In the genomic region with DNA sequence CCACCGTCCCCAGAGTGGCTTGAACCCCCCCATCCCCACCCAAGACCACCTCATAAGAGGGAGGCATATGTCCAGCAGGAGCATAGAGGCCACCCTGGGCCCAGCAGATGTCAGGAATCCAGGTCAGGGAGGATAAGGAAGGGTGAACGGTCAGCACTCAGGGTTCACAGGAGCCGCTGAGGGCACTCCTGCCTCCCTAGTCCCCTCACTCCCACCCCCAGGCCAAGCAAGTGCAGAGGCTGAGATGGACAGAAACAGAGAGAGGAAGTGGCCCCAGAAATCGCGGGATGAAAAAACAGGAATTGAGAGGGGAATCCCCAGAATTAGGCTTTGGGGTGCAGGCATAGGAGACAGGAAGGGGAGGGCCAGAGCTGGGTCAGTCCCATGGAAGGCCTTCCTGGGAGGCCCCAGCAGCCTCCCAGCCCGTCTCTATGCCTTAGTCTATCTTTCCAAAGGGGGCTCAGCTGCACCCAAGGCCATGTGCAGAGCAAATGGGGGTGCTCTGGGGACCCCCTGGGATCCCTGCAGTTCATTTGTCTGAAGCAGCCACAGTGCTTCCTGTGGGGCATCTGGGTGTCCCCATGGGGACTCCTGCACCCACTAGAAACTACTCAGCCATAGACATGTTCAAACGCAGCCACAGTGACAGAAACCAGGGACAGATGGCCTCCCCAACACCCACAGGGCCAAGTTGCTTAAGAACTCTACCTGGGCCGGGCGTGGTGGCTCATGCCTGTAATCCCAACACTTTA, we compare ENCODE assay signal across 8 cellular contexts.
A peak's percentile ranks its signal among the peaks of the same experiment; 100 is the strongest.
DNase-seq lines count a peak whose midpoint lies in the region; ATAC-seq and TF ChIP-seq lines count a peak whose summit lies in the region.

No MANE protein-coding gene starts in this region.

- H3K4me3 Mint-ChIP-seq in effector memory CD8-positive, alpha-beta T cell: peak overlapping the region; percentile 88

- H3K27ac Mint-ChIP-seq in effector memory CD8-positive, alpha-beta T cell: peak overlapping the region; percentile 80 to 89

- TF ChIP-seq CTCF in GM12865 (IDR thresholded peaks at IDR 0.05; ENCODE audit: insufficient read depth, low read depth, low read length, missing control alignments) (no peak), retinal pigment epithelial cell (conservative IDR thresholded peaks at IDR 0.05; ENCODE audit: low read depth, low read length) (no peak)

- H3K4me3 ChIP-seq in GM12865 (ENCODE audit: low read depth, low read length): peak overlapping the region; percentile 52
- peak overlapping the region; percentile 74 for H3K4me3 ChIP-seq in retinal pigment epithelial cell (ENCODE audit: low read length)

- no peaks in the 10 kb centered on the region for H3K9me3 Mint-ChIP-seq in effector memory CD8-positive, alpha-beta T cell

- H3K27me3 Mint-ChIP-seq in effector memory CD8-positive, alpha-beta T cell: no peaks in the 10 kb centered on the region

- peak; percentile 36 for ATAC-seq in GM21528 (IDR thresholded peaks at IDR 0.05; ENCODE audit: low FRiP score, unreplicated experiment)
- no peak for ATAC-seq in effector memory CD8-positive, alpha-beta T cell (replicated peaks)

- H3K4me1 Mint-ChIP-seq in effector memory CD8-positive, alpha-beta T cell (ENCODE audit: low read depth in 2 of 2): peaks cover 31 to 42% of the 10 kb centered on the region in 2 donors

- peaks cover 43% of the 10 kb centered on the region for H3K36me3 Mint-ChIP-seq in effector memory CD8-positive, alpha-beta T cell (ENCODE audit: insufficient read depth)

- DNase-seq in GM12865 (ENCODE audit: low read depth) (peak; percentile 84), NCI-H2171 (lab: John Stamatoyannopoulos, UW) (peak; percentile 16), retinal pigment epithelial cell (ENCODE audit: low read depth) (no peak), superior temporal gyrus (ENCODE audit: extremely low spot score) (no peak), NCI-H2081 (lab: John Stamatoyannopoulos, UW) (no peak), HUDEP-2 (lab: John Stamatoyannopoulos, UW; ENCODE audit: unreplicated experiment in 76 of 76) (no peak)
- DNase-seq in effector memory CD8-positive, alpha-beta T cell: no peak

Comparison
In these comparisons a context has a peak if more than half of its experiments do, and no peak if none do; other contexts are left out.
1. DNase-seq: peak in GM12865 (single experiment) and NCI-H2171 (single experiment); none in effector memory CD8-positive, alpha-beta T cell (0 of 3), retinal pigment epithelial cell (single experiment), superior temporal gyrus (single experiment), NCI-H2081 (0 of 2) and HUDEP-2 (0 of 76).